ENCODE assay signal across 8 cellular contexts in the genomic region with DNA sequence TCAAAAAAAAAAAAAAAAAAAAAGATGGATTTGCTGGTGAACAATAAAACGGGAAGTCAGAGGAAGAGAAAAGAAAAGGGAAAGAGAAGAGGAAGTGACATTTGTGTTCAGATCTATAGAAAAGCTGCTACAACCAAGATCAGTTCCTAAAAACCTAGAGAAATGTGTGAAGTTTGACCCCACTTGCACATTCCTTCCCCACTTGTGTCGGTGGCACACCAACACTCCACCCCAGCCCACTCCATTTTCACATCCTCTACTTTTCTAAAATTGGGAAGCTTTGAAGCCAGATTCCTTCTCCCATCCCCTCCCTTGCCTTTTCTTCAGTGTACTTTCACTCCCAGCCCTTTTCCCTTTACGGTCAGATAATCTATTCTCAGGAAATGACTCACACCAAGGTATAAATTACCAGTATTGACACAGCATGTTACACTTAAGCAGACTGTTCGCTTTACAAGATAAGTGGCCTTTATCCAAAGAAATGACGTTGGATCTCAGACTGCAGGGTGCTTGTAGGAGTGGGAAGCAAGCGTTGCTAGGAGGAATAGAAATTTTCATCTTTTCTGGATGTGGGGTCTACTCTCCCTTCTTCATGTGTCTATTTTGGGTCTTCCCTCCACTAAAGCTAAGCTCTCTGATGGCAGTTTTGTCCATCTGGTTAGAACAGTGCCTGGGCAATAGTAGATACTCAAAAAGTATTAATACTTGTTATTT.
DNase-seq lines count a peak whose midpoint lies in the region; TF ChIP-seq lines count a peak whose summit lies in the region.

No MANE protein-coding gene starts in this region.

- H3K36me3 ChIP-seq in mammary epithelial cell (ENCODE audit: insufficient read depth, low read length) (no peaks in the 10 kb centered on the region), thyroid gland (no peaks in the 10 kb centered on the region)

- WGBS in mammary epithelial cell (ENCODE audit: low coverage, missing lambda C conversion rate), result 0% methylated on average over 6 of the region's 6 CpGs
- 29 to 33% methylated on average over 6 of the region's 6 CpGs for WGBS in thyroid gland, 2 donors

- peak overlapping the region; percentile 90 for H3K9ac ChIP-seq in mammary epithelial cell (ENCODE audit: insufficient read depth, low read length)

- H3K4me3 Mint-ChIP-seq in mesothelial cell of epicardium, result no peak overlapping the region

- no peaks in the 10 kb centered on the region for H3K27me3 Mint-ChIP-seq in mesothelial cell of epicardium (ENCODE audit: low read depth)

- DNase-seq in ELR (ENCODE audit: low read depth) (peak; percentile 96), NCI-H2227 treated with DMSO at 0.1 percent for 48 hours (lab: John Stamatoyannopoulos, UW) (peak; percentile 87), mammary epithelial cell (peak; percentile 94), mesothelial cell of epicardium (ENCODE audit: low spot score in 2 of 2, unreplicated experiment in 2 of 2) (no peak), occipital lobe (lab: John Stamatoyannopoulos, UW) (no peak), dorsolateral prefrontal cortex (no peak), thyroid gland (no peak)
- DNase-seq in activated effector memory CD4-positive, alpha-beta T cell treated with anti-CD3 and anti-CD28 coated beads, Interleukin-2, amount 50 U/mL, for 16 hours, result no peak

- H3K4me3 ChIP-seq in mammary epithelial cell (replicated peaks in 1 of 3; ENCODE audit: insufficient read depth in 1 of 3, low read depth in 2 of 3, low read length in 3 of 3), result peak overlapping the region in 1 of 3 experiments; percentile 18
- peak overlapping the region in 1 of 59 donors; percentile 27 for H3K4me3 ChIP-seq in dorsolateral prefrontal cortex
- H3K4me3 ChIP-seq in thyroid gland (replicated peaks in 1 of 3), result no peak overlapping the region

- TF ChIP-seq CTCF in mammary epithelial cell (conservative IDR thresholded peaks at IDR 0.05 in 1 of 2, IDR thresholded peaks at IDR 0.05 in 1 of 2; ENCODE audit: extremely low read depth in 1 of 2, insufficient read depth in 1 of 2, low read depth in 1 of 2, low read length in 2 of 2) (no peak), mesothelial cell of epicardium (IDR thresholded peaks at IDR 0.05; ENCODE audit: unreplicated experiment) (no peak), dorsolateral prefrontal cortex (IDR thresholded peaks at IDR 0.05 in 54 of 56, conservative IDR thresholded peaks at IDR 0.05 in 2 of 56; ENCODE audit: low read depth in 1 of 56, partially characterized antibody in 56 of 56) (no peak), thyroid gland (IDR thresholded peaks at IDR 0.05) (no peak)

- peak overlapping the region; percentile 98 for H3K27ac ChIP-seq in mammary epithelial cell (ENCODE audit: insufficient read depth, low read depth, low read length)
- no peak overlapping the region for H3K27ac ChIP-seq in dorsolateral prefrontal cortex
- H3K27ac ChIP-seq in thyroid gland, result no peak overlapping the region

- no peaks in the 10 kb centered on the region for H4K20me1 ChIP-seq in mammary epithelial cell (ENCODE audit: insufficient read depth, low read length)

- BruUV-seq in mammary epithelial cell (replicated peaks; lab: Mats Ljungman, UMichigan), result no TSS peak

- CTCF ChIA-PET in mammary epithelial cell (lab: Charles Lee; ENCODE audit: low non-redundant PET), result no interaction called here

- peaks cover 29% of the 10 kb centered on the region for H3K4me1 ChIP-seq in mammary epithelial cell (ENCODE audit: insufficient read depth, low read length)
- peaks cover 6 to 14% of the 10 kb centered on the region in 2 donors for H3K4me1 ChIP-seq in thyroid gland

- no peaks in the 10 kb centered on the region for H3K9me3 Mint-ChIP-seq in mesothelial cell of epicardium

- H3K27me3 ChIP-seq in mammary epithelial cell (ENCODE audit: insufficient read depth, low read length) (no peaks in the 10 kb centered on the region), dorsolateral prefrontal cortex (no peaks in the 10 kb centered on the region), thyroid gland (no peaks in the 10 kb centered on the region)

- no peak for TF ChIP-seq POLR2A in thyroid gland (IDR thresholded peaks at IDR 0.05)

- no peaks in the 10 kb centered on the region for H3K36me3 Mint-ChIP-seq in mesothelial cell of epicardium

- peak overlapping the region; percentile 75 for H3K4me2 ChIP-seq in mammary epithelial cell (ENCODE audit: insufficient read depth, low read depth, low read length)

- H3K9me3 ChIP-seq in mammary epithelial cell (replicated peaks; ENCODE audit: insufficient read depth, low read length) (no peaks in the 10 kb centered on the region), thyroid gland (no peaks in the 10 kb centered on the region)

- H3K4me1 Mint-ChIP-seq in mesothelial cell of epicardium, result peaks cover 36% of the 10 kb centered on the region

- dilution Hi-C loops in mammary epithelial cell (cut with HindIII; ENCODE audit: low sequenced_read_pairs), result loop anchor here (5.0 kb wide), 1 partner anchor 33 kb away; no protein-coding TSS in a partner anchor

- intact Hi-C loops in mammary epithelial cell (cut with micrococcal nuclease) (loop anchor here (1.0 to 2.0 kb wide), 4 partner anchors 34 to 54 kb away; no protein-coding TSS in a partner anchor), dorsolateral prefrontal cortex (cut with DNase I) (no loop called here), thyroid gland (cut with DNase I) (no loop called here)

- peak overlapping the region; percentile 33 for H3K27ac Mint-ChIP-seq in mesothelial cell of epicardium

- no peaks in the 10 kb centered on the region for H3K79me2 ChIP-seq in mammary epithelial cell (ENCODE audit: insufficient read depth, low read length)

- in situ Hi-C loops in mammary epithelial cell (cut with MboI; ENCODE audit: low sequenced_read_pairs in 2 of 2), result no loop called here

- H2AFZ ChIP-seq in mammary epithelial cell (ENCODE audit: low read depth, low read length), result peak overlapping the region; percentile 11

Comparison
In these comparisons a context has a peak if more than half of its experiments do, and no peak if none do; other contexts are left out.
1. DNase-seq: peak in ELR (single experiment), NCI-H2227 treated with DMSO at 0.1 percent for 48 hours (single experiment) and mammary epithelial cell (single experiment); none in mesothelial cell of epicardium (0 of 2), activated effector memory CD4-positive, alpha-beta T cell treated with anti-CD3 and anti-CD28 coated beads, Interleukin-2, amount 50 U/mL, for 16 hours (single experiment), occipital lobe (single experiment), dorsolateral prefrontal cortex (0 of 10) and thyroid gland (0 of 2).